8 cellular contexts compared by ENCODE assay signal in the genomic region with DNA sequence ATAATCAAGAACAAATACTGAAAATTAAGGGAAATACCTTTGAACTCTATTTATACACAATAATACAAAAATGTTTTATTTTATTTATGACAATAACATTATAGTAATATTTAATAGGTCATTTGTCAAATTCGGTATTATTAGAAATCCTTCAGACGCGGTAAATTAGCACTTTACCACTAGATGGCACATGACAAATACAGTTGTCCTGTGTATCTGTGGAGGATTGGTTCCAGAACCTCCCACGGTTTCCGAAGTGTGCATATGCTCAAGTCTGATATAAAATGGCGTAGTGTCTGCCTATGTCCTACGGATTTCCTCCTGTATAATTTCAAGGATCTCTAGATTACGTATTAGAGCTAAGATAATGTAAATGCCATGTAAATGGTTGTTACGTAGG. TPM values are rescaled to one million over a fixed set of nuclear protein-coding genes. Genes with fewer than 3 reads are reported as not detected.
DNase-seq lines count a peak whose midpoint lies in the region; ATAC-seq and TF ChIP-seq lines count a peak whose summit lies in the region.

No MANE protein-coding gene starts in this region.

- H3K36me3 Mint-ChIP-seq in T-helper 17 cell (ENCODE audit: low read depth), result no peaks in the 10 kb centered on the region

- no peaks in the 10 kb centered on the region for H3K9me3 ChIP-seq in HAP-1
- no peaks in the 10 kb centered on the region for H3K9me3 ChIP-seq in T-helper 17 cell (ENCODE audit: control insufficient read depth, low read length, poor library complexity, severe bottlenecking)
- H3K9me3 ChIP-seq in liver (ENCODE audit: control insufficient read depth in 4 of 4, low read length in 3 of 4), result no peaks in the 10 kb centered on the region

- no peak overlapping the region for H3K4me3 ChIP-seq in HAP-1
- H3K4me3 ChIP-seq in liver (ENCODE audit: low read depth in 1 of 3, low read length in 3 of 3), result no peak overlapping the region

- in situ Hi-C loops in HAP-1 (cut with MboI; ENCODE audit: low sequenced_read_pairs), result no loop called here

- ATAC-seq in T-helper 17 cell (peak; percentile 41), HG03460 (IDR thresholded peaks at IDR 0.05; ENCODE audit: unreplicated experiment) (no peak), HG03108 (IDR thresholded peaks at IDR 0.05; ENCODE audit: unreplicated experiment) (no peak)

- no peaks in the 10 kb centered on the region for H3K36me3 ChIP-seq in HAP-1 (replicated peaks)
- H3K36me3 ChIP-seq in liver (ENCODE audit: control insufficient read depth in 4 of 4, insufficient read depth in 3 of 4, low read depth in 1 of 4, low read length in 3 of 4), result no peaks in the 10 kb centered on the region

- peak; percentile 34 for DNase-seq in DMS53 treated with DMSO at 0.1 percent for 48 hours (lab: John Stamatoyannopoulos, UW; ENCODE audit: unreplicated experiment)
- DNase-seq in HAP-1 (ENCODE audit: low spot score in 2 of 2), result peak; percentile 60 to 63
- DNase-seq in T-helper 17 cell, result no peak
- no peak for DNase-seq in HPDE6-E6E7 (ENCODE audit: extremely low spot score)
- no peak for DNase-seq in D341Med (ENCODE audit: low spot score)

- H3K27me3 Mint-ChIP-seq in T-helper 17 cell, result no peaks in the 10 kb centered on the region

- H3K27me3 ChIP-seq in HAP-1 (ENCODE audit: low read depth) (no peaks in the 10 kb centered on the region), liver (ENCODE audit: control insufficient read depth in 4 of 4, insufficient read depth in 4 of 4, low read length in 3 of 4) (peaks cover 0 to 6% (median 0%) of the 10 kb centered on the region in 4 donors)

- H3K4me1 ChIP-seq in HAP-1, result no peaks in the 10 kb centered on the region
- peaks cover 0 to 3% (median 0%) of the 10 kb centered on the region in 4 donors for H3K4me1 ChIP-seq in liver (ENCODE audit: control insufficient read depth in 4 of 4, insufficient read depth in 4 of 4, low read length in 3 of 4)

- H3K4me3 Mint-ChIP-seq in T-helper 17 cell, result no peak overlapping the region

- H3K9ac ChIP-seq in liver (ENCODE audit: low read depth in 1 of 2, low read length in 2 of 2), result no peak overlapping the region

- TF ChIP-seq RAD21 in liver (IDR thresholded peaks at IDR 0.05), result peak; percentile 57 to 71

- no peak overlapping the region for H3K27ac Mint-ChIP-seq in T-helper 17 cell

- H3K27ac ChIP-seq in liver (ENCODE audit: low read depth in 1 of 2, low read length in 2 of 2), result no peak overlapping the region

- peak; percentile 43 for TF ChIP-seq CTCF in liver (IDR thresholded peaks at IDR 0.05; ENCODE audit: low read depth, low read length, missing input control)

- H3K4me1 Mint-ChIP-seq in T-helper 17 cell, result no peaks in the 10 kb centered on the region

- WGBS in liver, result 22% methylated on average over 9 of the region's 9 CpGs

TF ChIP-seq in liver, 16 proteins besides CTCF, POLR2A, EP300 and RAD21:
- TF ChIP-seq EGR1 (IDR thresholded peaks at IDR 0.05; ENCODE audit: low read depth in 2 of 2) (no peak), RXRA (IDR thresholded peaks at IDR 0.05) (no peak), JUND (IDR thresholded peaks at IDR 0.05) (no peak), TAF1 (conservative IDR thresholded peaks at IDR 0.05) (no peak), GABPA (IDR thresholded peaks at IDR 0.05 in 1 of 2, conservative IDR thresholded peaks at IDR 0.05 in 1 of 2) (no peak), NR2F2 (IDR thresholded peaks at IDR 0.05) (no peak), SP1 (IDR thresholded peaks at IDR 0.05) (no peak), FOXA1 (IDR thresholded peaks at IDR 0.05) (no peak), FOXA2 (IDR thresholded peaks at IDR 0.05) (no peak), HNF4G (IDR thresholded peaks at IDR 0.05) (no peak)
- TF ChIP-seq, protein P1, sequence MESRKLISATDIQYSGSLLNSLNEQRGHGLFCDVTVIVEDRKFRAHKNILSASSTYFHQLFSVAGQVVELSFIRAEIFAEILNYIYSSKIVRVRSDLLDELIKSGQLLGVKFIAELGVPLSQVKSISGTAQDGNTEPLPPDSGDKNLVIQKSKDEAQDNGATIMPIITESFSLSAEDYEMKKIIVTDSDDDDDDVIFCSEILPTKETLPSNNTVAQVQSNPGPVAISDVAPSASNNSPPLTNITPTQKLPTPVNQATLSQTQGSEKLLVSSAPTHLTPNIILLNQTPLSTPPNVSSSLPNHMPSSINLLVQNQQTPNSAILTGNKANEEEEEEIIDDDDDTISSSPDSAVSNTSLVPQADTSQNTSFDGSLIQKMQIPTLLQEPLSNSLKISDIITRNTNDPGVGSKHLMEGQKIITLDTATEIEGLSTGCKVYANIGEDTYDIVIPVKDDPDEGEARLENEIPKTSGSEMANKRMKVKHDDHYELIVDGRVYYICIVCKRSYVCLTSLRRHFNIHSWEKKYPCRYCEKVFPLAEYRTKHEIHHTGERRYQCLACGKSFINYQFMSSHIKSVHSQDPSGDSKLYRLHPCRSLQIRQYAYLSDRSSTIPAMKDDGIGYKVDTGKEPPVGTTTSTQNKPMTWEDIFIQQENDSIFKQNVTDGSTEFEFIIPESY (IDR thresholded peaks at IDR 0.05), result no peak
- TF ChIP-seq, protein P2, sequence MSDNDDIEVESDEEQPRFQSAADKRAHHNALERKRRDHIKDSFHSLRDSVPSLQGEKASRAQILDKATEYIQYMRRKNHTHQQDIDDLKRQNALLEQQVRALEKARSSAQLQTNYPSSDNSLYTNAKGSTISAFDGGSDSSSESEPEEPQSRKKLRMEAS (IDR thresholded peaks at IDR 0.05), result no peak
- TF ChIP-seq, protein P3, sequence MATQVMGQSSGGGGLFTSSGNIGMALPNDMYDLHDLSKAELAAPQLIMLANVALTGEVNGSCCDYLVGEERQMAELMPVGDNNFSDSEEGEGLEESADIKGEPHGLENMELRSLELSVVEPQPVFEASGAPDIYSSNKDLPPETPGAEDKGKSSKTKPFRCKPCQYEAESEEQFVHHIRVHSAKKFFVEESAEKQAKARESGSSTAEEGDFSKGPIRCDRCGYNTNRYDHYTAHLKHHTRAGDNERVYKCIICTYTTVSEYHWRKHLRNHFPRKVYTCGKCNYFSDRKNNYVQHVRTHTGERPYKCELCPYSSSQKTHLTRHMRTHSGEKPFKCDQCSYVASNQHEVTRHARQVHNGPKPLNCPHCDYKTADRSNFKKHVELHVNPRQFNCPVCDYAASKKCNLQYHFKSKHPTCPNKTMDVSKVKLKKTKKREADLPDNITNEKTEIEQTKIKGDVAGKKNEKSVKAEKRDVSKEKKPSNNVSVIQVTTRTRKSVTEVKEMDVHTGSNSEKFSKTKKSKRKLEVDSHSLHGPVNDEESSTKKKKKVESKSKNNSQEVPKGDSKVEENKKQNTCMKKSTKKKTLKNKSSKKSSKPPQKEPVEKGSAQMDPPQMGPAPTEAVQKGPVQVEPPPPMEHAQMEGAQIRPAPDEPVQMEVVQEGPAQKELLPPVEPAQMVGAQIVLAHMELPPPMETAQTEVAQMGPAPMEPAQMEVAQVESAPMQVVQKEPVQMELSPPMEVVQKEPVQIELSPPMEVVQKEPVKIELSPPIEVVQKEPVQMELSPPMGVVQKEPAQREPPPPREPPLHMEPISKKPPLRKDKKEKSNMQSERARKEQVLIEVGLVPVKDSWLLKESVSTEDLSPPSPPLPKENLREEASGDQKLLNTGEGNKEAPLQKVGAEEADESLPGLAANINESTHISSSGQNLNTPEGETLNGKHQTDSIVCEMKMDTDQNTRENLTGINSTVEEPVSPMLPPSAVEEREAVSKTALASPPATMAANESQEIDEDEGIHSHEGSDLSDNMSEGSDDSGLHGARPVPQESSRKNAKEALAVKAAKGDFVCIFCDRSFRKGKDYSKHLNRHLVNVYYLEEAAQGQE (IDR thresholded peaks at IDR 0.05), result no peak
- TF ChIP-seq, protein P4, sequence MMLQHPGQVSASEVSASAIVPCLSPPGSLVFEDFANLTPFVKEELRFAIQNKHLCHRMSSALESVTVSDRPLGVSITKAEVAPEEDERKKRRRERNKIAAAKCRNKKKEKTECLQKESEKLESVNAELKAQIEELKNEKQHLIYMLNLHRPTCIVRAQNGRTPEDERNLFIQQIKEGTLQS (IDR thresholded peaks at IDR 0.05), result no peak

RNA-seq across cellular contexts. Expression of a gene that starts 8.1 kb away (rescaled TPM):
- total RNA-seq in T-helper 17 cell, result 10 to 100 TPM in 1 of 2 donors, 1 to 10 TPM in 1; 4.7 to 23.9 TPM
- 10 to 100 TPM in 1 of 2 donors, under 1 TPM in 1; 0.33 to 28.7 TPM for total RNA-seq in liver
- polyA plus RNA-seq in liver, result under 1 TPM; 0.15 to 0.31 TPM

Comparison
In these comparisons a context has a peak if more than half of its experiments do, and no peak if none do; other contexts are left out.
1. DNase-seq: peak in DMS53 treated with DMSO at 0.1 percent for 48 hours (single experiment) and HAP-1 (2 of 2); none in T-helper 17 cell (0 of 3), HPDE6-E6E7 (single experiment) and D341Med (single experiment).